ENCODE assay signal across 14 cellular contexts in the genomic region with DNA sequence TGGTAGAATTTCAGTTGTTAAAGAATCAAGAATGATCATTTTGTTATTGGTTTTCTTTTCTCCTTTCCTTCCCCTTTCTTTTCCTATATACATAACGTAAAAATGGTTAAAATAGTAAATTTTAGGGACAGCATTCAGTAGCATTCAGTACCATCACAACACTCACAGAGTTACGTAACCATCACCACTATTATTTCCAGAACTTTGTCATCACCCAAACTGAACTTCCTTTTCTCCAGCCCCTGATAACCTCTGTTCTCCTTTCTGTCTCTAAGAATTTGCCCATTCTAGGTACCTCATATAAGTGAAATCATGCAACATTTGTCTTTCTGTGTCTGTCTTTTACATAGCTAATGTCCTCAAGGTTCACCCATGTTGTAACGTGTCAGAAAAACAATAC.
A peak's percentile ranks its signal among the peaks of the same experiment; 100 is the strongest.
DNase-seq lines count a peak whose midpoint lies in the region; ATAC-seq and TF ChIP-seq lines count a peak whose summit lies in the region.
"Had no signal": no experiment of that assay in that cellular context is flagged by ENCODE, and none has a peak within 500 bp of the region (broad histone marks: within the 10 kb centered on the region; RNA-seq: fewer than 3 reads in every experiment).

No MANE protein-coding gene starts in this region.

- no peaks in the 10 kb centered on the region for H3K9me3 Mint-ChIP-seq in WTC11
- H3K9me3 Mint-ChIP-seq: type B pancreatic cell had no signal

- H3K4me3 ChIP-seq in left ventricle myocardium inferior = no peak overlapping the region
- no peak overlapping the region for H3K4me3 ChIP-seq in gastrocnemius medialis
- H3K4me3 ChIP-seq: lung had no signal

- POLR2A ChIA-PET in WTC11 (lab: Charles Lee) = no interaction called here

- H3K4me3 Mint-ChIP-seq in WTC11 = no peak overlapping the region
- H3K4me3 Mint-ChIP-seq: type B pancreatic cell had no signal

- H3K27ac Mint-ChIP-seq in WTC11 = no peak overlapping the region
- H3K27ac Mint-ChIP-seq: type B pancreatic cell had no signal

- CTCF ChIA-PET in WTC11 (lab: Charles Lee) = no interaction called here

- no peaks in the 10 kb centered on the region for H3K36me3 ChIP-seq in left ventricle myocardium inferior
- no peaks in the 10 kb centered on the region for H3K36me3 ChIP-seq in gastrocnemius medialis

- peaks cover 22% of the 10 kb centered on the region for H3K4me1 Mint-ChIP-seq in WTC11

- no peaks in the 10 kb centered on the region for H3K9me3 ChIP-seq in left ventricle myocardium inferior (replicated peaks)
- no peaks in the 10 kb centered on the region for H3K9me3 ChIP-seq in gastrocnemius medialis

- peak overlapping the region; percentile 61 for H3K27ac ChIP-seq in left ventricle myocardium inferior (replicated peaks)
- H3K27ac ChIP-seq in gastrocnemius medialis = peak overlapping the region in 3 of 4 donors; percentile 6 to 43 (median 37)

- DNase-seq in GF-D8 (lab: John Stamatoyannopoulos, UW) (peak; percentile 86), SKM-1 (lab: John Stamatoyannopoulos, UW; ENCODE audit: unreplicated experiment) (peak; percentile 77), left ventricle myocardium inferior (no peak), gastrocnemius medialis (no peak), epidermal melanocyte (ENCODE audit: insufficient read length, low spot score) (no peak), NCI-H187 treated with DMSO at 0.1 percent for 48 hours (lab: John Stamatoyannopoulos, UW) (no peak), WTC11 (ENCODE audit: low spot score) (no peak)
- DNase-seq: activated CD8-positive, alpha-beta memory T cell treated with anti-CD3 and anti-CD28 coated beads for 24 hours; glutamatergic neuron; NCI-H1092; NCI-H526 treated with DMSO at 0.1 percent for 48 hours had no signal

- in situ Hi-C loops in gastrocnemius medialis (cut with MboI; ENCODE audit: low sequenced_read_pairs in 4 of 4) = no loop called here

- H3K27me3 ChIP-seq in left ventricle myocardium inferior (ENCODE audit: low read depth) = no peaks in the 10 kb centered on the region
- no peaks in the 10 kb centered on the region for H3K27me3 ChIP-seq in gastrocnemius medialis

- H3K4me1 ChIP-seq in left ventricle myocardium inferior = peaks cover 96% of the 10 kb centered on the region
- H3K4me1 ChIP-seq in gastrocnemius medialis = peaks cover 0 to 7% of the 10 kb centered on the region in 2 donors

- TF ChIP-seq POLR2A in gastrocnemius medialis (IDR thresholded peaks at IDR 0.05) (no peak), GM18505 (IDR thresholded peaks at IDR 0.05; ENCODE audit: borderline replicate concordance, extremely low read depth, insufficient read depth, insufficient read length) (no peak)

- peak in 1 of 2 donors; percentile 39 for ATAC-seq in gastrocnemius medialis
- no peak for ATAC-seq in GM18505 (IDR thresholded peaks at IDR 0.05; ENCODE audit: unreplicated experiment)
- ATAC-seq in WTC11 = no peak

- no peak for TF ChIP-seq CTCF in left ventricle myocardium inferior (IDR thresholded peaks at IDR 0.05; ENCODE audit: borderline replicate concordance)
- TF ChIP-seq CTCF in gastrocnemius medialis (IDR thresholded peaks at IDR 0.05 in 4 of 5, conservative IDR thresholded peaks at IDR 0.05 in 1 of 5) = no peak
- TF ChIP-seq CTCF in WTC11 (IDR thresholded peaks at IDR 0.05) = no peak

- H3K36me3 Mint-ChIP-seq in WTC11 = no peaks in the 10 kb centered on the region; the same call in 1 of the 2 replicates

- intact Hi-C loops in left ventricle myocardium inferior (cut with micrococcal nuclease) = no loop called here
- intact Hi-C loops in gastrocnemius medialis (cut with DNase I; ENCODE audit: low total_unique reads) = no loop called here

- no peaks in the 10 kb centered on the region for H3K27me3 Mint-ChIP-seq in WTC11 (ENCODE audit: low read depth)
- H3K27me3 Mint-ChIP-seq: type B pancreatic cell had no signal

TF ChIP-seq in WTC11, 78 proteins besides CTCF, POLR2A, EP300 and RAD21 (continues in another document):
- no peak for TF ChIP-seq NR1H2 (CRISPR knock-in tag; IDR thresholded peaks at IDR 0.05)
- TF ChIP-seq, protein P1, sequence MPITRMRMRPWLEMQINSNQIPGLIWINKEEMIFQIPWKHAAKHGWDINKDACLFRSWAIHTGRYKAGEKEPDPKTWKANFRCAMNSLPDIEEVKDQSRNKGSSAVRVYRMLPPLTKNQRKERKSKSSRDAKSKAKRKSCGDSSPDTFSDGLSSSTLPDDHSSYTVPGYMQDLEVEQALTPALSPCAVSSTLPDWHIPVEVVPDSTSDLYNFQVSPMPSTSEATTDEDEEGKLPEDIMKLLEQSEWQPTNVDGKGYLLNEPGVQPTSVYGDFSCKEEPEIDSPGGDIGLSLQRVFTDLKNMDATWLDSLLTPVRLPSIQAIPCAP (CRISPR knock-in tag; IDR thresholded peaks at IDR 0.05) = no peak
- TF ChIP-seq ZNF416 (CRISPR knock-in tag; IDR thresholded peaks at IDR 0.05) = no peak
- TF ChIP-seq, protein P2, sequence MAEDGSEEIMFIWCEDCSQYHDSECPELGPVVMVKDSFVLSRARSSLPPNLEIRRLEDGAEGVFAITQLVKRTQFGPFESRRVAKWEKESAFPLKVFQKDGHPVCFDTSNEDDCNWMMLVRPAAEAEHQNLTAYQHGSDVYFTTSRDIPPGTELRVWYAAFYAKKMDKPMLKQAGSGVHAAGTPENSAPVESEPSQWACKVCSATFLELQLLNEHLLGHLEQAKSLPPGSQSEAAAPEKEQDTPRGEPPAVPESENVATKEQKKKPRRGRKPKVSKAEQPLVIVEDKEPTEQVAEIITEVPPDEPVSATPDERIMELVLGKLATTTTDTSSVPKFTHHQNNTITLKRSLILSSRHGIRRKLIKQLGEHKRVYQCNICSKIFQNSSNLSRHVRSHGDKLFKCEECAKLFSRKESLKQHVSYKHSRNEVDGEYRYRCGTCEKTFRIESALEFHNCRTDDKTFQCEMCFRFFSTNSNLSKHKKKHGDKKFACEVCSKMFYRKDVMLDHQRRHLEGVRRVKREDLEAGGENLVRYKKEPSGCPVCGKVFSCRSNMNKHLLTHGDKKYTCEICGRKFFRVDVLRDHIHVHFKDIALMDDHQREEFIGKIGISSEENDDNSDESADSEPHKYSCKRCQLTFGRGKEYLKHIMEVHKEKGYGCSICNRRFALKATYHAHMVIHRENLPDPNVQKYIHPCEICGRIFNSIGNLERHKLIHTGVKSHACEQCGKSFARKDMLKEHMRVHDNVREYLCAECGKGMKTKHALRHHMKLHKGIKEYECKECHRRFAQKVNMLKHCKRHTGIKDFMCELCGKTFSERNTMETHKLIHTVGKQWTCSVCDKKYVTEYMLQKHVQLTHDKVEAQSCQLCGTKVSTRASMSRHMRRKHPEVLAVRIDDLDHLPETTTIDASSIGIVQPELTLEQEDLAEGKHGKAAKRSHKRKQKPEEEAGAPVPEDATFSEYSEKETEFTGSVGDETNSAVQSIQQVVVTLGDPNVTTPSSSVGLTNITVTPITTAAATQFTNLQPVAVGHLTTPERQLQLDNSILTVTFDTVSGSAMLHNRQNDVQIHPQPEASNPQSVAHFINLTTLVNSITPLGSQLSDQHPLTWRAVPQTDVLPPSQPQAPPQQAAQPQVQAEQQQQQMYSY (CRISPR knock-in tag; IDR thresholded peaks at IDR 0.05) = no peak
- TF ChIP-seq NFYB (CRISPR knock-in tag; conservative IDR thresholded peaks at IDR 0.05; ENCODE audit: low read depth) = no peak
- TF ChIP-seq ESRRA (CRISPR knock-in tag; IDR thresholded peaks at IDR 0.05; ENCODE audit: borderline replicate concordance) = no peak
- no peak for TF ChIP-seq FOXP1 (CRISPR knock-in tag; IDR thresholded peaks at IDR 0.05; ENCODE audit: borderline replicate concordance)
- TF ChIP-seq, protein P3, sequence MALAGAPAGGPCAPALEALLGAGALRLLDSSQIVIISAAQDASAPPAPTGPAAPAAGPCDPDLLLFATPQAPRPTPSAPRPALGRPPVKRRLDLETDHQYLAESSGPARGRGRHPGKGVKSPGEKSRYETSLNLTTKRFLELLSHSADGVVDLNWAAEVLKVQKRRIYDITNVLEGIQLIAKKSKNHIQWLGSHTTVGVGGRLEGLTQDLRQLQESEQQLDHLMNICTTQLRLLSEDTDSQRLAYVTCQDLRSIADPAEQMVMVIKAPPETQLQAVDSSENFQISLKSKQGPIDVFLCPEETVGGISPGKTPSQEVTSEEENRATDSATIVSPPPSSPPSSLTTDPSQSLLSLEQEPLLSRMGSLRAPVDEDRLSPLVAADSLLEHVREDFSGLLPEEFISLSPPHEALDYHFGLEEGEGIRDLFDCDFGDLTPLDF (CRISPR knock-in tag; IDR thresholded peaks at IDR 0.05) = no peak
- TF ChIP-seq, protein P4, sequence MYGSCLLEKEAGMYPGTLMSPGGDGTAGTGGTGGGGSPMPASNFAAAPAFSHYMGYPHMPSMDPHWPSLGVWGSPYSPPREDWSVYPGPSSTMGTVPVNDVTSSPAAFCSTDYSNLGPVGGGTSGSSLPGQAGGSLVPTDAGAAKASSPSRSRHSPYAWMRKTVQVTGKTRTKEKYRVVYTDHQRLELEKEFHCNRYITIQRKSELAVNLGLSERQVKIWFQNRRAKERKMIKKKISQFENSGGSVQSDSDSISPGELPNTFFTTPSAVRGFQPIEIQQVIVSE (CRISPR knock-in tag; IDR thresholded peaks at IDR 0.05; ENCODE audit: borderline replicate concordance) = no peak
- no peak for TF ChIP-seq NR2C2 (CRISPR knock-in tag; IDR thresholded peaks at IDR 0.05)
- TF ChIP-seq, protein P5, sequence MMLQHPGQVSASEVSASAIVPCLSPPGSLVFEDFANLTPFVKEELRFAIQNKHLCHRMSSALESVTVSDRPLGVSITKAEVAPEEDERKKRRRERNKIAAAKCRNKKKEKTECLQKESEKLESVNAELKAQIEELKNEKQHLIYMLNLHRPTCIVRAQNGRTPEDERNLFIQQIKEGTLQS (CRISPR knock-in tag; conservative IDR thresholded peaks at IDR 0.05) = no peak
- TF ChIP-seq, protein P6, sequence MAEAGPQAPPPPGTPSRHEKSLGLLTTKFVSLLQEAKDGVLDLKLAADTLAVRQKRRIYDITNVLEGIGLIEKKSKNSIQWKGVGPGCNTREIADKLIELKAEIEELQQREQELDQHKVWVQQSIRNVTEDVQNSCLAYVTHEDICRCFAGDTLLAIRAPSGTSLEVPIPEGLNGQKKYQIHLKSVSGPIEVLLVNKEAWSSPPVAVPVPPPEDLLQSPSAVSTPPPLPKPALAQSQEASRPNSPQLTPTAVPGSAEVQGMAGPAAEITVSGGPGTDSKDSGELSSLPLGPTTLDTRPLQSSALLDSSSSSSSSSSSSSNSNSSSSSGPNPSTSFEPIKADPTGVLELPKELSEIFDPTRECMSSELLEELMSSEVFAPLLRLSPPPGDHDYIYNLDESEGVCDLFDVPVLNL (CRISPR knock-in tag; IDR thresholded peaks at IDR 0.05; ENCODE audit: borderline replicate concordance, low read depth) = no peak

Comparison
In these comparisons a context has a peak if more than half of its experiments do, and no peak if none do; other contexts are left out.
1. DNase-seq: peak in GF-D8 (single experiment) and SKM-1 (single experiment); none in left ventricle myocardium inferior (single experiment), gastrocnemius medialis (0 of 2), epidermal melanocyte (single experiment), NCI-H187 treated with DMSO at 0.1 percent for 48 hours (single experiment) and WTC11 (single experiment).